In the genomic region with DNA sequence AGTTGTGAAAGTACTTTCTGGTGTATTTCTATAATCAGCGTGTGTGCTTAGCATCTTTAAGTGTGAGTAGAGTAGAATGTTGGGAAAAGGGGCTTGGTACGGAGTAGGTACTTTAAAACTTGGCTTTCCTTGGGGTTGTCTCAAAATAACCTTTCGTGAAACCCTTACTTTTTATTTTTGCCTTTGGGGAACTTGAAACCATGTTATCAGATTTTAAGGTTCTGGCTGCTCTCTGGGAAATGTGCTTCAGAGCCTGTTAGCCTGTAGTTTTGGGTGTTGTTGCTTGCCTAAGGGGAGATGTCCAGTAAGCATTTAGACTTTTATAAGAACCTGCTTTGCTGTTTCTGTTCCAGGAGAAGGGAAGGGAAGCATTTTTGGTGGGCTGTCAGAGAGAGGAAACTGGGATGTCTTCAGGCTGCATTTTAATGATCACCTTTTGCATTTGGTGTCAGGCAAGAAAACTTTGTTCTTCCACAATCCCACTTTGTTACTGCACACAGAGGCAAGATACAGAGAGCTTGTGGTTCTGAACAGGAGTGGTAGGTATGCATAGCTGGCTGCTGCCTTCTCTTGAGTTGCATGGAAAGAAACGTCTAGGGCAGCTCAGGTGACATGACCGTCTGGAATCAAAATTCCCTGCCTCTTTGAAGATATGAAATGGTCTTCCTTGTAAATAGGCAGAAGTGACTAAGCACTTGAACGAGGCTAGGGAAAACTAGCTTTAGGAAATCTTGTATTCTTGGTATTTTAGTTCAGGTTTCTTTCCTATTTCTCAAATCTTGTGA, we compare ENCODE assay signal across 9 cellular contexts. TPM values are rescaled to one million over a fixed set of nuclear protein-coding genes. Genes with fewer than 3 reads are reported as not detected.
A peak's percentile ranks its signal among the peaks of the same experiment; 100 is the strongest.
DNase-seq lines count a peak whose midpoint lies in the region; ATAC-seq, FAIRE-seq and TF ChIP-seq lines count a peak whose summit lies in the region.
"Had no signal": no experiment of that assay in that cellular context is flagged by ENCODE, and none has a peak within 500 bp of the region (broad histone marks: within the 10 kb centered on the region; RNA-seq: fewer than 3 reads in every experiment).

No MANE protein-coding gene starts in this region.

- no peak for FAIRE-seq in keratinocyte (lab: Jason Lieb, UNC)

- peak overlapping the region; percentile 86 for H3K4me3 Mint-ChIP-seq in activated T-helper 17 cell treated with anti-CD3 and anti-CD28 coated beads, Interleukin-2, amount 50 U/mL, for 72 hours
- H3K4me3 Mint-ChIP-seq in type B pancreatic cell, result peak overlapping the region; percentile 90

- WGBS in heart left ventricle, 4 donors, result 39 to 49% (median 42%) methylated on average over 6 of the region's 6 CpGs

- H3K4me1 Mint-ChIP-seq in activated T-helper 17 cell treated with anti-CD3 and anti-CD28 coated beads, Interleukin-2, amount 50 U/mL, for 72 hours, result peaks cover 29% of the 10 kb centered on the region
- peaks cover 28% of the 10 kb centered on the region for H3K4me1 Mint-ChIP-seq in type B pancreatic cell (ENCODE audit: unreplicated experiment)

- H3K9ac ChIP-seq in keratinocyte (ENCODE audit: control insufficient read depth, extremely low read depth, insufficient read depth, low read length), result peak overlapping the region; percentile 77

- no peak for TF ChIP-seq CTCF in heart left ventricle (IDR thresholded peaks at IDR 0.05)
- no peak for TF ChIP-seq CTCF in keratinocyte (optimal IDR thresholded peaks at IDR 0.05 in 1 of 3, IDR thresholded peaks at IDR 0.05 in 1 of 3, conservative IDR thresholded peaks at IDR 0.05 in 1 of 3; ENCODE audit: extremely low read depth in 1 of 3, insufficient read depth in 2 of 3, low read length in 3 of 3)
- no peak for TF ChIP-seq CTCF in type B pancreatic cell (conservative IDR thresholded peaks at IDR 0.05)

- dilution Hi-C loops in keratinocyte (cut with MboI; ENCODE audit: extremely low pct_ligation_motif_present, low sequenced_read_pairs), result no loop called here

- no peaks in the 10 kb centered on the region for H3K9me1 ChIP-seq in keratinocyte (ENCODE audit: control insufficient read depth, extremely low read depth, insufficient read depth, low read length)

- H3K4me2 ChIP-seq in keratinocyte (ENCODE audit: control insufficient read depth, extremely low read depth, insufficient read depth, low read depth, low read length), result peak overlapping the region; percentile 61

- intact Hi-C loops in heart left ventricle (cut with DNase I), result loop anchor here in 1 of 10 donors (10.0 kb wide), 1 partner anchor 89 kb away; the partner anchor contains the start of gene ZNF594
- intact Hi-C loops in Right ventricle myocardium superior (cut with DNase I), result no loop called here

- H3K36me3 Mint-ChIP-seq in activated T-helper 17 cell treated with anti-CD3 and anti-CD28 coated beads, Interleukin-2, amount 50 U/mL, for 72 hours (ENCODE audit: low read depth), result peaks cover 41% of the 10 kb centered on the region
- peaks cover 10% of the 10 kb centered on the region for H3K36me3 Mint-ChIP-seq in type B pancreatic cell

- H3K9me3 ChIP-seq in heart left ventricle, result no peaks in the 10 kb centered on the region
- H3K9me3 ChIP-seq in keratinocyte (ENCODE audit: control insufficient read depth, low read depth, low read length), result no peaks in the 10 kb centered on the region

- H3K9me3 Mint-ChIP-seq in activated T-helper 17 cell treated with anti-CD3 and anti-CD28 coated beads, Interleukin-2, amount 50 U/mL, for 72 hours, result no peaks in the 10 kb centered on the region
- H3K9me3 Mint-ChIP-seq in type B pancreatic cell, result no peaks in the 10 kb centered on the region

- peaks cover 58% of the 10 kb centered on the region for H3K79me2 ChIP-seq in keratinocyte (ENCODE audit: control insufficient read depth, insufficient read depth, low read length)

- no peak for ATAC-seq in heart left ventricle
- ATAC-seq in Right ventricle myocardium superior (ENCODE audit: poor library complexity), result no peak
- ATAC-seq in activated T-helper 17 cell treated with anti-CD3 and anti-CD28 coated beads, Interleukin-2, amount 50 U/mL, for 72 hours (replicated peaks), result no peak
- no peak for ATAC-seq in HG03432 (IDR thresholded peaks at IDR 0.05; ENCODE audit: unreplicated experiment)
- no peak for ATAC-seq in HG02852 (IDR thresholded peaks at IDR 0.05; ENCODE audit: unreplicated experiment)

- no peak for TF ChIP-seq POLR2A in heart left ventricle (IDR thresholded peaks at IDR 0.05)

- H3K4me3 ChIP-seq in heart left ventricle, result peak overlapping the region in 10 of 12 donors; percentile 64 to 99 (median 83)
- peak overlapping the region; percentile 55 to 81 (median 79) for H3K4me3 ChIP-seq in keratinocyte (ENCODE audit: control insufficient read depth in 2 of 3, extremely low read depth in 1 of 3, insufficient read depth in 2 of 3, low read depth in 1 of 3, low read length in 3 of 3)

- H2AFZ ChIP-seq in keratinocyte (ENCODE audit: control insufficient read depth, low read length), result no peak overlapping the region

- peaks cover 0 to 42% (median 34%) of the 10 kb centered on the region in 12 donors for H3K4me1 ChIP-seq in heart left ventricle
- peaks cover 20% of the 10 kb centered on the region for H3K4me1 ChIP-seq in keratinocyte (ENCODE audit: control insufficient read depth, extremely low read depth, insufficient read depth, low read length)

- H3K36me3 ChIP-seq in heart left ventricle (peaks cover 0 to 3% (median 0%) of the 10 kb centered on the region in 9 donors), keratinocyte (ENCODE audit: control insufficient read depth in 2 of 2, extremely low read depth in 1 of 2, insufficient read depth in 2 of 2, low read length in 2 of 2) (no peaks in the 10 kb centered on the region)

- H3K27me3 ChIP-seq in heart left ventricle, result no peaks in the 10 kb centered on the region
- H3K27me3 ChIP-seq in keratinocyte (ENCODE audit: control insufficient read depth, extremely low read depth, insufficient read depth, low read length), result no peaks in the 10 kb centered on the region

- DNase-seq in heart left ventricle, result no peak
- no peak for DNase-seq in Right ventricle myocardium superior
- no peak for DNase-seq in keratinocyte (ENCODE audit: low read depth, low spot score)
- DNase-seq in type B pancreatic cell (ENCODE audit: extremely low spot score, unreplicated experiment), result no peak
- DNase-seq in iPS-NIHi11 (ENCODE audit: low spot score), result no peak
- DNase-seq: NCI-H774 had no signal

- H4K20me1 ChIP-seq in keratinocyte (ENCODE audit: control insufficient read depth, extremely low read depth, insufficient read depth, low read length), result peaks cover 4% of the 10 kb centered on the region

- no peaks in the 10 kb centered on the region for H3K27me3 Mint-ChIP-seq in activated T-helper 17 cell treated with anti-CD3 and anti-CD28 coated beads, Interleukin-2, amount 50 U/mL, for 72 hours
- H3K27me3 Mint-ChIP-seq in type B pancreatic cell, result peaks cover 3% of the 10 kb centered on the region

- H3K27ac ChIP-seq in heart left ventricle, result peak overlapping the region in 3 of 12 donors; percentile 54 to 93 (median 90)
- peak overlapping the region; percentile 68 for H3K27ac ChIP-seq in keratinocyte (ENCODE audit: control insufficient read depth, insufficient read depth, low read length)

- H3K27ac Mint-ChIP-seq in activated T-helper 17 cell treated with anti-CD3 and anti-CD28 coated beads, Interleukin-2, amount 50 U/mL, for 72 hours, result peak overlapping the region; percentile 87
- peak overlapping the region; percentile 27 for H3K27ac Mint-ChIP-seq in type B pancreatic cell

RNA-seq across cellular contexts. Expression of gene RABEP1, which starts 1.6 kb away (rescaled TPM):
- total RNA-seq in heart left ventricle, result 10 to 100 TPM; 42.6 to 70.4 (median 54.1) TPM
- 10 to 100 TPM; 23.5 to 34.8 TPM for polyA plus RNA-seq in heart left ventricle
- 51.7 TPM for total RNA-seq in Right ventricle myocardium superior
- total RNA-seq in activated T-helper 17 cell treated with anti-CD3 and anti-CD28 coated beads, Interleukin-2, amount 50 U/mL, for 72 hours, result 10 to 100 TPM; 35.7 to 55.5 TPM
- 19.5 to 27.1 TPM (median 20.6 TPM) in 3 replicates for polyA plus RNA-seq in keratinocyte
- polyA plus RNA-seq in keratinocyte (2011; ENCODE audit: low read depth), result 43.6 TPM
- polyA plus RNA-seq in keratinocyte (2011; cell fraction: cytosol; rRNA removed), result 16.0 and 23.7 TPM in 2 replicates
- 17.1 and 21.0 TPM in 2 replicates for polyA plus RNA-seq in keratinocyte (2011; cell fraction: nucleus; rRNA removed)
- polyA plus RNA-seq in keratinocyte (2012; ENCODE audit: low replicate concordance), result 13.8 and 26.4 TPM in 2 replicates
- polyA minus RNA-seq in keratinocyte, result 18.2 to 39.0 TPM (median 36.9 TPM) in 3 replicates
- 24.9 TPM for polyA minus RNA-seq in keratinocyte (2011; cell fraction: cytosol; rRNA and poly(A)+ RNA removed)
- 16.4 and 24.0 TPM in 2 replicates for polyA minus RNA-seq in keratinocyte (2011; cell fraction: nucleus; rRNA and poly(A)+ RNA removed)
- total RNA-seq in type B pancreatic cell (ENCODE audit: low replicate concordance), result 32.3 and 43.7 TPM in 2 replicates

RNA-seq across cellular contexts. Expression of gene SCIMP, which starts 49.1 kb away (rescaled TPM):
- total RNA-seq in heart left ventricle (10 to 100 TPM in 1 of 9 donors, 1 to 10 TPM in 2, under 1 TPM in 6; 0.25 to 17.2 (median 0.72) TPM), Right ventricle myocardium superior (1.00 TPM), type B pancreatic cell (ENCODE audit: low replicate concordance) (not detected in 2 replicates)
- polyA plus RNA-seq in heart left ventricle (under 1 TPM; 0.11 to 0.98 TPM), keratinocyte (not detected in 3 replicates)
- total RNA-seq in activated T-helper 17 cell treated with anti-CD3 and anti-CD28 coated beads, Interleukin-2, amount 50 U/mL, for 72 hours, result not detected
- not detected for polyA plus RNA-seq in keratinocyte (2011; ENCODE audit: low read depth)
- not detected in 2 replicates for polyA plus RNA-seq in keratinocyte (2011; cell fraction: cytosol; rRNA removed)
- not detected in 2 replicates for polyA plus RNA-seq in keratinocyte (2011; cell fraction: nucleus; rRNA removed)
- 0.07 TPM in 1 of 2 replicates, not detected in the other for polyA plus RNA-seq in keratinocyte (2012; ENCODE audit: low replicate concordance)
- polyA minus RNA-seq in keratinocyte, result not detected in 3 replicates
- polyA minus RNA-seq in keratinocyte (2011; cell fraction: cytosol; rRNA and poly(A)+ RNA removed), result not detected
- not detected in 2 replicates for polyA minus RNA-seq in keratinocyte (2011; cell fraction: nucleus; rRNA and poly(A)+ RNA removed)
